Comparison of ENCODE assay signal across 24 cellular contexts in genomic region chr11:2717561-2717960, GRCh38.
"Had no signal": no experiment of that assay in that cellular context is flagged by ENCODE, and none has a peak within 500 bp of the region (broad histone marks: within the 10 kb centered on the region; RNA-seq: fewer than 3 reads in every experiment).

No MANE protein-coding gene starts in this region.

- H3K36me3 Mint-ChIP-seq: stimulated activated effector memory CD8-positive, alpha-beta T cell treated with anti-CD3 and anti-CD28 coated beads, Interleukin-12 subunit alpha, Interleukin-12 subunit beta, amount 100 ng/mL, for 72 hours had no signal

- H3K4me1 ChIP-seq: lower lobe of right lung, prostate gland, upper lobe of right lung had no signal

- H3K36me3 ChIP-seq: gastroesophageal sphincter, lower lobe of right lung, prostate gland, sigmoid colon, thoracic aorta, upper lobe of right lung had no signal

- H3K4me3 Mint-ChIP-seq: activated CD4-positive, alpha-beta T cell treated with anti-CD3 and anti-CD28 coated beads for 36 hours; activated naive CD8-positive, alpha-beta T cell; effector memory CD8-positive, alpha-beta T cell; naive thymus-derived CD8-positive, alpha-beta T cell; stimulated activated effector memory CD8-positive, alpha-beta T cell treated with anti-CD3 and anti-CD28 coated beads, Interleukin-12 subunit alpha, Interleukin-12 subunit beta, amount 100 ng/mL, for 72 hours; stimulated activated naive CD8-positive, alpha-beta T cell treated with anti-CD3 and anti-CD28 coated beads, Interleukin-15, Interleukin-2, amounts not matched to agents 100 ng/mL and 50 ng/mL, for 24 hours had no signal

- H3K9me3 ChIP-seq: gastroesophageal sphincter, lower lobe of right lung, neutrophil, prostate gland, sigmoid colon, thoracic aorta, upper lobe of right lung had no signal

- H3K4me1 Mint-ChIP-seq: activated CD4-positive, alpha-beta T cell treated with anti-CD3 and anti-CD28 coated beads for 36 hours; stimulated activated effector memory CD8-positive, alpha-beta T cell treated with anti-CD3 and anti-CD28 coated beads, Interleukin-12 subunit alpha, Interleukin-12 subunit beta, amount 100 ng/mL, for 72 hours had no signal

- H3K27me3 Mint-ChIP-seq: activated CD4-positive, alpha-beta T cell treated with anti-CD3 and anti-CD28 coated beads for 36 hours; activated naive CD8-positive, alpha-beta T cell; naive thymus-derived CD8-positive, alpha-beta T cell; stimulated activated naive CD8-positive, alpha-beta T cell treated with anti-CD3 and anti-CD28 coated beads, Interleukin-15, Interleukin-2, amounts not matched to agents 100 ng/mL and 50 ng/mL, for 24 hours had no signal

- H3K27ac Mint-ChIP-seq: activated CD4-positive, alpha-beta T cell treated with anti-CD3 and anti-CD28 coated beads for 36 hours; activated naive CD8-positive, alpha-beta T cell; effector memory CD8-positive, alpha-beta T cell; stimulated activated effector memory CD8-positive, alpha-beta T cell treated with anti-CD3 and anti-CD28 coated beads, Interleukin-12 subunit alpha, Interleukin-12 subunit beta, amount 100 ng/mL, for 72 hours; stimulated activated naive CD8-positive, alpha-beta T cell treated with anti-CD3 and anti-CD28 coated beads, Interleukin-15, Interleukin-2, amounts not matched to agents 100 ng/mL and 50 ng/mL, for 24 hours had no signal

- H3K4me3 ChIP-seq: gastroesophageal sphincter, lower lobe of right lung, prostate gland, sigmoid colon, thoracic aorta, upper lobe of right lung had no signal

- H3K27ac ChIP-seq: gastroesophageal sphincter, lower lobe of right lung, neutrophil, prostate gland, sigmoid colon, thoracic aorta, upper lobe of right lung had no signal

- H3K27me3 ChIP-seq: gastroesophageal sphincter, neutrophil, sigmoid colon, upper lobe of right lung had no signal

- DNase-seq: activated CD4-positive, alpha-beta T cell treated with anti-CD3 and anti-CD28 coated beads for 36 hours; activated CD4-positive, CD25-positive, alpha-beta regulatory T cell; activated effector memory CD4-positive, alpha-beta T cell treated with Interleukin-2 at 50 U/mL for 16 hours; activated naive CD4-positive, alpha-beta T cell treated with Interleukin-2 at 50 U/mL for 16 hours; activated T-cell treated with anti-CD3 and anti-CD28 coated beads for 4 hours; anterior cingulate cortex; cortex of kidney; effector memory CD8-positive, alpha-beta T cell; erythroblast; hippocampal formation; lower lobe of right lung; mesenchymal stem cell; naive thymus-derived CD8-positive, alpha-beta T cell; sigmoid colon; small intestine; stimulated activated CD4-positive, alpha-beta T cell treated with anti-CD3 and anti-CD28 coated beads, Interleukin-4, amount 100 ng/mL, for 24 hours; upper lobe of right lung had no signal

- H3K9me3 Mint-ChIP-seq: effector memory CD8-positive, alpha-beta T cell; naive thymus-derived CD8-positive, alpha-beta T cell; stimulated activated effector memory CD8-positive, alpha-beta T cell treated with anti-CD3 and anti-CD28 coated beads, Interleukin-12 subunit alpha, Interleukin-12 subunit beta, amount 100 ng/mL, for 72 hours; stimulated activated naive CD8-positive, alpha-beta T cell treated with anti-CD3 and anti-CD28 coated beads, Interleukin-15, Interleukin-2, amounts not matched to agents 100 ng/mL and 50 ng/mL, for 24 hours had no signal
